ENCODE assay signal across 29 cellular contexts in the genomic region with DNA sequence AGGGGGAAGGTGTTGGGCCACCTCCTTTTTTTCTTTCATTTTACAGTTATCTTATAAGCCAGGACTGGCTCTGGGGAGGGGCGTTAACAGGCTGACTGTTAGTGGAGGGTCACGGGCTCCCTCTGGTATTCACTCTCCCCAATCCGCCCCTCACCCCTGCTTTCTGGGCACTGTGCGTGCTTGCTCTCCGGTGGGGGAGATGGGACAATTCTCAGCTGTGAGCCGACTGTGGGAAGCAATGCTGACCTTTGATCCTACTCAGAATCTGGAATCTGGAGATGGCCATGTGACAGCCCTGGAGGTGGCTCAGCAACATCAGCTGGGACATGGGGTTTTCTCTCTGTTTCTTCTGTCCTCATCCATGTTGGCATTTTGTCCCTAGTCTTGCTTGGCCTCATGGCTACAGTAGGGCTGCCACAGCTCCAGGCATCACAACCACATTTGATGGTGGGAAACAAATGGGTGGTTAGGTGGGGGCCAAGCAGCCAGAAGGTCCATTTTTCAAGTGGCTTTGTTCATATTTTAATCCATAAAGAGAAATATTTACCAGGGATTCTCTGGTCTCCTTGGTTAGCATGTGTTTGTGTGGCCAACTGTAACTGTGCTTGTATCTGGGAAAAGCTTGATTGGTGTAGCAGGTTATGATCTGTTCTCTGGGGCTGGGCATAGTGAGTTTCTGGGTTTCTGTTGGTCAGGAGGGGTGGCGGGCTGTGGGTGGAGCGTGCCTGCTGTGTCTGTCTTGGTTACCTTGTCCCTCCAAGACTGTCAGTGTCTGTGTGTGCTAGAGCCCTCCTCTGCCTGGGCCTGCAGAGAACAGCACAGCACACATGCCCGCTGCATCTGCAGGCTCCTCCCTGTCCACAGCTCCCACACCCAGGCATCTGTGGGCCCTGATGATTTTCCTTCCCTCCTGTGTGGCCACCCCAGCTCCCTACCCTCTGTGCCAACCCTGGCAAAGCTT. TPM values are rescaled to one million over a fixed set of nuclear protein-coding genes. Genes with fewer than 3 reads are reported as not detected.
A peak's percentile ranks its signal among the peaks of the same experiment; 100 is the strongest.
DNase-seq lines count a peak whose midpoint lies in the region; ATAC-seq and TF ChIP-seq lines count a peak whose summit lies in the region.
"Had no signal": no experiment of that assay in that cellular context is flagged by ENCODE, and none has a peak within 500 bp of the region (broad histone marks: within the 10 kb centered on the region; RNA-seq: fewer than 3 reads in every experiment).

No MANE protein-coding gene starts in this region.

- H3K4me3 ChIP-seq in Peyer's patch (no peak overlapping the region), mucosa of descending colon (no peak overlapping the region), stomach smooth muscle (ENCODE audit: low read length in 2 of 2) (no peak overlapping the region), breast epithelium (no peak overlapping the region)
- H3K4me3 ChIP-seq: lung, suprapubic skin, vagina had no signal

- H3K27me3 Mint-ChIP-seq in chondrocyte (ENCODE audit: low read depth), result peaks cover 23% of the 10 kb centered on the region
- H3K27me3 Mint-ChIP-seq: activated CD4-positive, alpha-beta T cell treated with anti-CD3 and anti-CD28 coated beads for 36 hours; activated naive CD4-positive, alpha-beta T cell treated with anti-CD3 and anti-CD28 coated beads, Interleukin-2, amount 50 U/mL, for 24 hours; central memory CD8-positive, alpha-beta T cell; T-cell had no signal

- H3K36me3 Mint-ChIP-seq in chondrocyte (ENCODE audit: low read depth), result peaks cover 2% of the 10 kb centered on the region
- H3K36me3 Mint-ChIP-seq: activated naive CD4-positive, alpha-beta T cell treated with anti-CD3 and anti-CD28 coated beads, Interleukin-2, amount 50 U/mL, for 24 hours; CD4-positive, CD25-positive, alpha-beta regulatory T cell; T-cell had no signal

- intact Hi-C loops in mucosa of descending colon (cut with DNase I, micrococcal nuclease) (no loop called here), breast epithelium (cut with DNase I; ENCODE audit: low total_unique reads) (no loop called here)

- in situ Hi-C loops in G401 (cut with HindIII; ENCODE audit: low sequenced_read_pairs), result no loop called here

- TF ChIP-seq POLR2A in Peyer's patch (IDR thresholded peaks at IDR 0.05) (no peak), breast epithelium (IDR thresholded peaks at IDR 0.05) (no peak)

- H3K9me3 Mint-ChIP-seq in chondrocyte (ENCODE audit: low read depth), result no peaks in the 10 kb centered on the region
- H3K9me3 Mint-ChIP-seq: activated naive CD4-positive, alpha-beta T cell treated with anti-CD3 and anti-CD28 coated beads, Interleukin-2, amount 50 U/mL, for 24 hours; central memory CD8-positive, alpha-beta T cell; HFFc6 had no signal

- H3K4me3 Mint-ChIP-seq in chondrocyte (ENCODE audit: unreplicated experiment), result no peak overlapping the region
- H3K4me3 Mint-ChIP-seq: activated CD4-positive, alpha-beta T cell treated with anti-CD3 and anti-CD28 coated beads for 36 hours; activated naive CD4-positive, alpha-beta T cell treated with anti-CD3 and anti-CD28 coated beads, Interleukin-2, amount 50 U/mL, for 24 hours; central memory CD8-positive, alpha-beta T cell; HFFc6; T-cell had no signal

- peak in 2 of 3 donors; percentile 53 to 68 for DNase-seq in Peyer's patch
- DNase-seq in chondrocyte (ENCODE audit: low spot score), result peak; percentile 61
- peak; percentile 40 to 58 (median 53) for DNase-seq in mucosa of descending colon
- DNase-seq in G401 (ENCODE audit: low spot score), result no peak
- DNase-seq in breast epithelium (ENCODE audit: low spot score in 2 of 2), result no peak
- DNase-seq: activated CD4-positive, alpha-beta T cell treated with anti-CD3 and anti-CD28 coated beads for 36 hours; anterior cingulate cortex; CD4-positive, CD25-positive, alpha-beta regulatory T cell; DMS53; GF-D8; HFFc6; hippocampal formation; Kasumi-1; NCI-H187; NCI-H2227 treated with DMSO at 0.1 percent for 48 hours; NCI-H774; SIG-M5; T-cell had no signal

- peak overlapping the region in 1 of 4 donors; percentile 6 for H3K27ac ChIP-seq in Peyer's patch
- peak overlapping the region; percentile 49 for H3K27ac ChIP-seq in stomach smooth muscle (ENCODE audit: low read length)
- no peak overlapping the region for H3K27ac ChIP-seq in breast epithelium
- H3K27ac ChIP-seq: epithelial cell of prostate, suprapubic skin, vagina had no signal

- H3K9me3 ChIP-seq in Peyer's patch, result peaks cover 0 to 3% (median 0%) of the 10 kb centered on the region in 4 donors
- H3K9me3 ChIP-seq in mucosa of descending colon, result no peaks in the 10 kb centered on the region
- H3K9me3 ChIP-seq in stomach smooth muscle (ENCODE audit: control insufficient read depth in 2 of 2, low read length in 2 of 2), result no peaks in the 10 kb centered on the region
- H3K9me3 ChIP-seq in breast epithelium, result no peaks in the 10 kb centered on the region
- H3K9me3 ChIP-seq: suprapubic skin, vagina had no signal

- ATAC-seq in mucosa of descending colon, result peak; percentile 28
- ATAC-seq in GM21526 (IDR thresholded peaks at IDR 0.05; ENCODE audit: low FRiP score, unreplicated experiment), result no peak
- ATAC-seq: activated CD4-positive, alpha-beta T cell treated with anti-CD3 and anti-CD28 coated beads for 36 hours; T-cell had no signal

- H3K36me3 ChIP-seq in Peyer's patch (no peaks in the 10 kb centered on the region), mucosa of descending colon (ENCODE audit: low read depth) (no peaks in the 10 kb centered on the region), stomach smooth muscle (ENCODE audit: control insufficient read depth in 2 of 2, insufficient read depth in 2 of 2, low read length in 2 of 2) (no peaks in the 10 kb centered on the region), breast epithelium (no peaks in the 10 kb centered on the region)
- H3K36me3 ChIP-seq: suprapubic skin, vagina had no signal

- H3K4me1 ChIP-seq in Peyer's patch, result peaks cover 0 to 54% (median 1%) of the 10 kb centered on the region in 4 donors
- peaks cover 52% of the 10 kb centered on the region for H3K4me1 ChIP-seq in mucosa of descending colon (ENCODE audit: low read depth)
- peaks cover 72% of the 10 kb centered on the region for H3K4me1 ChIP-seq in stomach smooth muscle (ENCODE audit: control insufficient read depth, insufficient read depth, low read length)
- peaks cover 0 to 6% of the 10 kb centered on the region in 2 donors for H3K4me1 ChIP-seq in breast epithelium

- TF ChIP-seq CTCF in Peyer's patch (IDR thresholded peaks at IDR 0.05) (no peak), chondrocyte (IDR thresholded peaks at IDR 0.05) (no peak), mucosa of descending colon (IDR thresholded peaks at IDR 0.05) (no peak), breast epithelium (IDR thresholded peaks at IDR 0.05) (no peak)

- no peak overlapping the region for H3K27ac Mint-ChIP-seq in chondrocyte (ENCODE audit: unreplicated experiment)
- H3K27ac Mint-ChIP-seq: activated CD4-positive, alpha-beta T cell treated with anti-CD3 and anti-CD28 coated beads for 36 hours; activated naive CD4-positive, alpha-beta T cell treated with anti-CD3 and anti-CD28 coated beads, Interleukin-2, amount 50 U/mL, for 24 hours; HFFc6; T-cell had no signal

- H3K4me1 Mint-ChIP-seq in chondrocyte (ENCODE audit: low read depth), result no peaks in the 10 kb centered on the region
- H3K4me1 Mint-ChIP-seq: activated CD4-positive, alpha-beta T cell treated with anti-CD3 and anti-CD28 coated beads for 36 hours; activated naive CD4-positive, alpha-beta T cell treated with anti-CD3 and anti-CD28 coated beads, Interleukin-2, amount 50 U/mL, for 24 hours; CD4-positive, CD25-positive, alpha-beta regulatory T cell; central memory CD8-positive, alpha-beta T cell; T-cell had no signal

- no peak overlapping the region for H3K9ac ChIP-seq in stomach smooth muscle (ENCODE audit: low read length in 2 of 2)

- no peaks in the 10 kb centered on the region for H3K27me3 ChIP-seq in Peyer's patch
- no peaks in the 10 kb centered on the region for H3K27me3 ChIP-seq in stomach smooth muscle (ENCODE audit: control insufficient read depth in 1 of 2, insufficient read depth in 2 of 2, low read length in 2 of 2)
- H3K27me3 ChIP-seq in breast epithelium, result no peaks in the 10 kb centered on the region
- H3K27me3 ChIP-seq: suprapubic skin, vagina had no signal

RNA-seq across cellular contexts. Expression of gene WNK2, which starts 12.4 kb away (rescaled TPM):
- 100 to 1,000 TPM; 155 to 577 (median 259) TPM for total RNA-seq in Peyer's patch
- 0.44 to 3.3 TPM (median 2.3 TPM) in 3 replicates for total RNA-seq in chondrocyte
- total RNA-seq in mucosa of descending colon, result 100 to 1,000 TPM; 175 to 276 (median 201) TPM
- 5.8 and 8.9 TPM in 2 replicates for total RNA-seq in G401 (2014; rRNA removed; shearing (Covaris generic))
- total RNA-seq in breast epithelium, result 10 to 100 TPM in 1 of 3 donors, 1 to 10 TPM in 1, not detected in 1; 9.1 to 28.5 TPM
- total RNA-seq: fibroblast of villous mesenchyme, HFFc6, HT1080, osteocyte had no signal

Comparison
In these comparisons a context has a peak if more than half of its experiments do, and no peak if none do; other contexts are left out.
1. DNase-seq: peak in Peyer's patch (2 of 3), chondrocyte (single experiment) and mucosa of descending colon (3 of 3); none in G401 (single experiment) and breast epithelium (0 of 2).
2. RNA of gene WNK2, which starts 12.4 kb away (total RNA-seq): 155 to 577 TPM in Peyer's patch and 175 to 276 TPM in mucosa of descending colon; 9.1 to 28.5 TPM in breast epithelium, 5.8 to 8.9 TPM in G401 and 0.44 to 3.3 TPM in chondrocyte; every median in the first group is over 4 times any median in the second.